Comparison of ENCODE assay signal across 29 cellular contexts in genomic region chrX:30241724-30242415, GRCh38. TPM values are rescaled to one million over a fixed set of nuclear protein-coding genes. Genes with fewer than 3 reads are reported as not detected.
"Had no signal": no experiment of that assay in that cellular context is flagged by ENCODE, and none has a peak within 500 bp of the region (broad histone marks: within the 10 kb centered on the region; RNA-seq: fewer than 3 reads in every experiment).

Gene MAGEB4 (plus strand): TSS chrX:30242000. CDS start chrX:30242136, 136 bp downstream.

- H3K4me3 Mint-ChIP-seq: activated CD4-positive, alpha-beta memory T cell treated with anti-CD3 and anti-CD28 coated beads, Interleukin-2, amount 10 ng/mL, durations not matched to agents 7 days and 5 days; brain; memory B cell; nephron; stimulated activated effector memory CD8-positive, alpha-beta T cell treated with anti-CD3 and anti-CD28 coated beads, Interleukin-12 subunit alpha, Interleukin-12 subunit beta, amount 100 ng/mL, for 72 hours; type B pancreatic cell had no signal

- H3K36me3 Mint-ChIP-seq: brain; memory B cell; stimulated activated effector memory CD8-positive, alpha-beta T cell treated with anti-CD3 and anti-CD28 coated beads, Interleukin-12 subunit alpha, Interleukin-12 subunit beta, amount 100 ng/mL, for 72 hours; type B pancreatic cell had no signal

- H3K27me3 Mint-ChIP-seq: activated CD4-positive, alpha-beta memory T cell treated with anti-CD3 and anti-CD28 coated beads, Interleukin-2, amount 10 ng/mL, durations not matched to agents 7 days and 5 days; memory B cell; type B pancreatic cell had no signal

- H3K9me3 Mint-ChIP-seq: activated CD4-positive, alpha-beta memory T cell treated with anti-CD3 and anti-CD28 coated beads, Interleukin-2, amount 10 ng/mL, durations not matched to agents 7 days and 5 days; memory B cell; stimulated activated effector memory CD8-positive, alpha-beta T cell treated with anti-CD3 and anti-CD28 coated beads, Interleukin-12 subunit alpha, Interleukin-12 subunit beta, amount 100 ng/mL, for 72 hours had no signal

- H3K27ac Mint-ChIP-seq: activated CD4-positive, alpha-beta memory T cell treated with anti-CD3 and anti-CD28 coated beads, Interleukin-2, amount 10 ng/mL, durations not matched to agents 7 days and 5 days; brain; memory B cell; nephron; stimulated activated effector memory CD8-positive, alpha-beta T cell treated with anti-CD3 and anti-CD28 coated beads, Interleukin-12 subunit alpha, Interleukin-12 subunit beta, amount 100 ng/mL, for 72 hours; type B pancreatic cell had no signal

- H3K4me1 ChIP-seq: heart left ventricle, stomach, vagina had no signal

- H3K27me3 ChIP-seq: heart left ventricle, stomach, vagina had no signal

- H3K27ac ChIP-seq: heart left ventricle, stomach, vagina had no signal

- H3K4me3 ChIP-seq: heart left ventricle, stomach, vagina had no signal

- H3K4me1 Mint-ChIP-seq: activated CD4-positive, alpha-beta memory T cell treated with anti-CD3 and anti-CD28 coated beads, Interleukin-2, amount 10 ng/mL, durations not matched to agents 7 days and 5 days; brain; memory B cell; nephron; stimulated activated effector memory CD8-positive, alpha-beta T cell treated with anti-CD3 and anti-CD28 coated beads, Interleukin-12 subunit alpha, Interleukin-12 subunit beta, amount 100 ng/mL, for 72 hours had no signal

- ATAC-seq: heart left ventricle; left colon; sciatic nerve; stimulated activated effector memory CD8-positive, alpha-beta T cell treated with anti-CD3 and anti-CD28 coated beads, Interleukin-12 subunit alpha, Interleukin-12 subunit beta, amount 100 ng/mL, for 72 hours had no signal

- DNase-seq: activated CD4-positive, alpha-beta memory T cell treated with anti-CD3 and anti-CD28 coated beads, Interleukin-2, amount 10 ng/mL, durations not matched to agents 7 days and 5 days; activated CD4-positive, alpha-beta T cell treated with anti-CD3 and anti-CD28 coated beads for 48 hours; activated CD4-positive, CD25-positive, alpha-beta regulatory T cell; activated gamma-delta T cell; activated naive CD4-positive, alpha-beta T cell treated with anti-CD3 and anti-CD28 coated beads, Interleukin-2, amount 50 U/mL, for 16 hours; aorta; heart left ventricle; left colon; occipital lobe; small intestine; stimulated activated CD4-positive, alpha-beta T cell treated with anti-CD3 and anti-CD28 coated beads, Interleukin-2, amount 100 ng/mL, for 24 hours; stomach; T1000 had no signal

- H3K36me3 ChIP-seq: heart left ventricle, stomach, vagina had no signal

- H3K9me3 ChIP-seq: heart left ventricle, stomach, vagina had no signal

RNA-seq across cellular contexts. Expression of gene MAGEB4, which starts in this region (rescaled TPM):
- total RNA-seq: activated CD4-positive, alpha-beta memory T cell treated with anti-CD3 and anti-CD28 coated beads, Interleukin-2, amount 10 ng/mL, durations not matched to agents 7 days and 5 days; aorta; cardiac septum; chondrocyte; epithelial cell of proximal tubule; fibroblast of villous mesenchyme; heart left ventricle; left colon; lower leg skin; mononuclear cell; myocyte; occipital lobe; sciatic nerve; stomach; temporal lobe; vagina had no signal
- polyA plus RNA-seq: aorta, heart left ventricle, keratinocyte, small intestine, stomach had no signal
